ENCODE assay signal across 11 cellular contexts in genomic region chr6:36121752-36122494, GRCh38. TPM values are rescaled to one million over a fixed set of nuclear protein-coding genes. Genes with fewer than 3 reads are reported as not detected.
DNase-seq lines count a peak whose midpoint lies in the region; ATAC-seq and TF ChIP-seq lines count a peak whose summit lies in the region.
"Had no signal": no experiment of that assay in that cellular context is flagged by ENCODE, and none has a peak within 500 bp of the region (broad histone marks: within the 10 kb centered on the region; RNA-seq: fewer than 3 reads in every experiment).

No MANE protein-coding gene starts in this region.

- peak overlapping the region; percentile 99 for H3K27ac Mint-ChIP-seq in activated CD8-positive, alpha-beta memory T cell treated with anti-CD3 and anti-CD28 coated beads, Interleukin-2, amount 10 ng/mL, durations not matched to agents 7 days and 5 days
- H3K27ac Mint-ChIP-seq in stimulated activated memory B cell treated with anti-CD40 and anti-IgM and Interleukin-4, amounts not matched to agents 10 μg/mL and 1 μg/mL and 100 μg/mL, for 72 hours, result peak overlapping the region; percentile 98

- no peak for ATAC-seq in activated CD8-positive, alpha-beta memory T cell treated with anti-CD3 and anti-CD28 coated beads, Interleukin-2, amount 10 ng/mL, durations not matched to agents 7 days and 5 days
- no peak for ATAC-seq in stimulated activated memory B cell treated with anti-CD40 and anti-IgM and Interleukin-4, amounts not matched to agents 10 μg/mL and 1 μg/mL and 100 μg/mL, for 72 hours
- no peak for ATAC-seq in HG03045 (IDR thresholded peaks at IDR 0.05; ENCODE audit: unreplicated experiment)
- ATAC-seq in HG02840 (IDR thresholded peaks at IDR 0.05; ENCODE audit: low FRiP score, unreplicated experiment), result no peak

- H3K36me3 Mint-ChIP-seq in activated CD8-positive, alpha-beta memory T cell treated with anti-CD3 and anti-CD28 coated beads, Interleukin-2, amount 10 ng/mL, durations not matched to agents 7 days and 5 days, result peaks cover 14% of the 10 kb centered on the region
- H3K36me3 Mint-ChIP-seq in stimulated activated memory B cell treated with anti-CD40 and anti-IgM and Interleukin-4, amounts not matched to agents 10 μg/mL and 1 μg/mL and 100 μg/mL, for 72 hours, result peaks cover 15% of the 10 kb centered on the region

- in situ Hi-C loops in HAP-1 (cut with MboI; ENCODE audit: low sequenced_read_pairs), result loop anchor here (5.0 kb wide), 1 partner anchor 240 kb away; no protein-coding TSS in a partner anchor

- WGBS in hepatocyte (ENCODE audit: low lambda C conversion rate, missing lambda C conversion rate), result 75% methylated on average over 5 of the region's 5 CpGs

- H3K9me2 ChIP-seq in hepatocyte (replicated peaks; ENCODE audit: insufficient read depth), result no peaks in the 10 kb centered on the region

- H3K9me3 Mint-ChIP-seq in activated CD8-positive, alpha-beta memory T cell treated with anti-CD3 and anti-CD28 coated beads, Interleukin-2, amount 10 ng/mL, durations not matched to agents 7 days and 5 days (ENCODE audit: low read depth), result no peaks in the 10 kb centered on the region
- H3K9me3 Mint-ChIP-seq in stimulated activated memory B cell treated with anti-CD40 and anti-IgM and Interleukin-4, amounts not matched to agents 10 μg/mL and 1 μg/mL and 100 μg/mL, for 72 hours, result no peaks in the 10 kb centered on the region

- no peak for DNase-seq in activated CD8-positive, alpha-beta memory T cell treated with anti-CD3 and anti-CD28 coated beads, Interleukin-2, amount 10 ng/mL, durations not matched to agents 7 days and 5 days
- DNase-seq in activated CD8-positive, alpha-beta memory T cell treated with anti-CD3 and anti-CD28 coated beads, Interleukin-2, amount 50 U/mL, for 4 hours, result no peak
- DNase-seq in hepatocyte (ENCODE audit: low spot score) (no peak), HAP-1 (ENCODE audit: low spot score in 2 of 2) (no peak)
- DNase-seq: effector CD8-positive, alpha-beta T cell; KG1; NCI-H1694 treated with DMSO at 0.1 percent for 48 hours had no signal

- no peak overlapping the region for H3K4me3 Mint-ChIP-seq in activated CD8-positive, alpha-beta memory T cell treated with anti-CD3 and anti-CD28 coated beads, Interleukin-2, amount 10 ng/mL, durations not matched to agents 7 days and 5 days
- H3K4me3 Mint-ChIP-seq in stimulated activated memory B cell treated with anti-CD40 and anti-IgM and Interleukin-4, amounts not matched to agents 10 μg/mL and 1 μg/mL and 100 μg/mL, for 72 hours, result no peak overlapping the region

- H3K4me1 ChIP-seq in hepatocyte (ENCODE audit: insufficient read depth), result peaks cover 11% of the 10 kb centered on the region
- no peaks in the 10 kb centered on the region; the same call in 1 of the 2 replicates for H3K4me1 ChIP-seq in HAP-1

- no peak overlapping the region for H2AFZ ChIP-seq in hepatocyte

- no peak overlapping the region for H3K4me2 ChIP-seq in hepatocyte

- H3K79me2 ChIP-seq in hepatocyte, result no peaks in the 10 kb centered on the region

- peaks cover 87% of the 10 kb centered on the region for H3K4me1 Mint-ChIP-seq in activated CD8-positive, alpha-beta memory T cell treated with anti-CD3 and anti-CD28 coated beads, Interleukin-2, amount 10 ng/mL, durations not matched to agents 7 days and 5 days
- H3K4me1 Mint-ChIP-seq in stimulated activated memory B cell treated with anti-CD40 and anti-IgM and Interleukin-4, amounts not matched to agents 10 μg/mL and 1 μg/mL and 100 μg/mL, for 72 hours, result peaks cover 80% of the 10 kb centered on the region

- H3K9me3 ChIP-seq in hepatocyte (ENCODE audit: low read depth) (no peaks in the 10 kb centered on the region), HAP-1 (no peaks in the 10 kb centered on the region)

- no peaks in the 10 kb centered on the region for H3K27me3 ChIP-seq in hepatocyte
- H3K27me3 ChIP-seq in HAP-1 (ENCODE audit: low read depth), result no peaks in the 10 kb centered on the region

- no peak overlapping the region for H3K4me3 ChIP-seq in hepatocyte
- H3K4me3 ChIP-seq in HAP-1, result no peak overlapping the region

- CTCF ChIA-PET in activated CD8-positive, alpha-beta memory T cell treated with anti-CD3 and anti-CD28 coated beads, Interleukin-2, amount 10 ng/mL, durations not matched to agents 7 days and 5 days (lab: Charles Lee), result interaction anchor here (0.9 to 3.7 kb wide), 18 partner anchors 9 to 452 kb away, joined by 3 to 31 read pairs (median 4); partner anchors contain the start of gene MAPK14

- no peaks in the 10 kb centered on the region for H3K36me3 ChIP-seq in hepatocyte (replicated peaks; ENCODE audit: insufficient read depth, low read depth)
- no peaks in the 10 kb centered on the region for H3K36me3 ChIP-seq in HAP-1 (replicated peaks)

- H3K27ac ChIP-seq in VCaP (peak overlapping the region; percentile 82), hepatocyte (peak overlapping the region; percentile 70)

- no peaks in the 10 kb centered on the region for H3K27me3 Mint-ChIP-seq in activated CD8-positive, alpha-beta memory T cell treated with anti-CD3 and anti-CD28 coated beads, Interleukin-2, amount 10 ng/mL, durations not matched to agents 7 days and 5 days
- H3K27me3 Mint-ChIP-seq in stimulated activated memory B cell treated with anti-CD40 and anti-IgM and Interleukin-4, amounts not matched to agents 10 μg/mL and 1 μg/mL and 100 μg/mL, for 72 hours, result no peaks in the 10 kb centered on the region

- no peaks in the 10 kb centered on the region for H4K20me1 ChIP-seq in hepatocyte (ENCODE audit: insufficient read depth, poor library complexity, severe bottlenecking)

- TF ChIP-seq CTCF in VCaP (conservative IDR thresholded peaks at IDR 0.05) (no peak), hepatocyte (IDR thresholded peaks at IDR 0.05; ENCODE audit: poor library complexity) (no peak)

RNA-seq across cellular contexts. Expression of gene MAPK13, which starts 8.4 kb away (rescaled TPM):
- 10 to 100 TPM; 33.9 to 35.6 TPM for total RNA-seq in activated CD8-positive, alpha-beta memory T cell treated with anti-CD3 and anti-CD28 coated beads, Interleukin-2, amount 10 ng/mL, durations not matched to agents 7 days and 5 days
- 41.2 and 43.6 TPM in 2 replicates for total RNA-seq in hepatocyte
- 47.6 and 50.2 TPM in 2 replicates for polyA plus RNA-seq in hepatocyte
